Comparison of ENCODE assay signal across 23 cellular contexts in genomic region chr1:200909757-200910239, GRCh38. TPM values are rescaled to one million over a fixed set of nuclear protein-coding genes. Genes with fewer than 3 reads are reported as not detected.
A peak's percentile ranks its signal among the peaks of the same experiment; 100 is the strongest.
DNase-seq lines count a peak whose midpoint lies in the region; ATAC-seq, FAIRE-seq and TF ChIP-seq lines count a peak whose summit lies in the region.
"Had no signal": no experiment of that assay in that cellular context is flagged by ENCODE, and none has a peak within 500 bp of the region (broad histone marks: within the 10 kb centered on the region; RNA-seq: fewer than 3 reads in every experiment).

No MANE protein-coding gene starts in this region.

- H3K27me3 Mint-ChIP-seq in activated B cell treated with CpG ODN at 0.5 μM for 24 hours (no peaks in the 10 kb centered on the region), T-helper 17 cell (peaks cover 4% of the 10 kb centered on the region)
- H3K27me3 Mint-ChIP-seq: activated naive CD8-positive, alpha-beta T cell; brain; dendritic cell treated with granulocyte-macrophage colony-stimulating factor and Interleukin-4, amounts not matched to agents 40 ng/mL and 50 ng/mL, for 4 days had no signal

- H3K27ac Mint-ChIP-seq in activated B cell treated with CpG ODN at 0.5 μM for 24 hours: no peak overlapping the region
- no peak overlapping the region for H3K27ac Mint-ChIP-seq in T-helper 17 cell
- H3K27ac Mint-ChIP-seq: activated CD4-positive, alpha-beta T cell treated with anti-CD3 and anti-CD28 coated beads, Interleukin-2, amount 10 ng/mL, durations not matched to agents 24 days and 14 days; activated naive CD8-positive, alpha-beta T cell; brain; dendritic cell treated with granulocyte-macrophage colony-stimulating factor and Interleukin-4, amounts not matched to agents 40 ng/mL and 50 ng/mL, for 4 days; immature natural killer cell; natural killer cell; stimulated activated naive CD8-positive, alpha-beta T cell treated with anti-CD3 and anti-CD28 coated beads, Interleukin-15, Interleukin-2, amounts not matched to agents 100 ng/mL and 50 ng/mL, for 24 hours had no signal

- CTCF ChIA-PET in activated B cell treated with CpG ODN at 0.5 μM for 24 hours (lab: Charles Lee): no interaction called here

- intact Hi-C loops in activated B cell treated with CpG ODN at 0.5 μM for 24 hours (cut with micrococcal nuclease): no loop called here

- H3K4me1 Mint-ChIP-seq in activated B cell treated with CpG ODN at 0.5 μM for 24 hours (peaks cover 3% of the 10 kb centered on the region), T-helper 17 cell (peaks cover 20% of the 10 kb centered on the region)
- H3K4me1 Mint-ChIP-seq: brain had no signal

- DNase-seq in GM18507 (ENCODE audit: extremely low spot score, insufficient read length, low read depth) (no peak), activated B cell treated with CpG ODN at 0.5 μM for 24 hours (no peak), dermis blood vessel endothelial cell (no peak), NCI-H2107 treated with DMSO at 0.1 percent for 48 hours (lab: John Stamatoyannopoulos, UW; ENCODE audit: unreplicated experiment) (no peak), T-helper 17 cell (no peak)
- no peak for DNase-seq in effector CD8-positive, alpha-beta T cell (lab: John Stamatoyannopoulos, UW)
- DNase-seq: activated CD4-positive, alpha-beta T cell treated with anti-CD3 and anti-CD28 coated beads, Interleukin-2, amount 10 ng/mL, durations not matched to agents 24 days and 14 days; immature natural killer cell; natural killer cell; NCI-H146; NCI-H510A; SJCRH30; stimulated activated CD4-positive, alpha-beta T cell treated with anti-CD3 and anti-CD28 coated beads, Interleukin-12 subunit alpha, Interleukin-12 subunit beta, amount 100 ng/mL, for 4 hours; T1000 had no signal

- peak; percentile 39 for ATAC-seq in GM19463 (IDR thresholded peaks at IDR 0.05; ENCODE audit: unreplicated experiment)
- ATAC-seq in HG02970 (IDR thresholded peaks at IDR 0.05; ENCODE audit: low FRiP score, unreplicated experiment): peak; percentile 43
- ATAC-seq in activated B cell treated with CpG ODN at 0.5 μM for 24 hours (ENCODE audit: low read depth): peak; percentile 25
- no peak for ATAC-seq in T-helper 17 cell
- ATAC-seq: esophagus mucosa, natural killer cell had no signal

- TF ChIP-seq CTCF in activated B cell treated with CpG ODN at 0.5 μM for 24 hours (IDR thresholded peaks at IDR 0.05): no peak

- H3K4me3 Mint-ChIP-seq in activated B cell treated with CpG ODN at 0.5 μM for 24 hours (no peak overlapping the region), T-helper 17 cell (no peak overlapping the region)
- H3K4me3 Mint-ChIP-seq: activated CD4-positive, alpha-beta T cell treated with anti-CD3 and anti-CD28 coated beads, Interleukin-2, amount 10 ng/mL, durations not matched to agents 24 days and 14 days; activated naive CD8-positive, alpha-beta T cell; brain; dendritic cell treated with granulocyte-macrophage colony-stimulating factor and Interleukin-4, amounts not matched to agents 40 ng/mL and 50 ng/mL, for 4 days; immature natural killer cell; natural killer cell; stimulated activated naive CD8-positive, alpha-beta T cell treated with anti-CD3 and anti-CD28 coated beads, Interleukin-15, Interleukin-2, amounts not matched to agents 100 ng/mL and 50 ng/mL, for 24 hours had no signal

- peak; percentile 93 for FAIRE-seq in GM18507 (lab: Jason Lieb, UNC)
- FAIRE-seq: urothelium cell line had no signal

- POLR2A ChIA-PET in activated B cell treated with CpG ODN at 0.5 μM for 24 hours (lab: Charles Lee): no interaction called here

- H3K36me3 Mint-ChIP-seq in activated B cell treated with CpG ODN at 0.5 μM for 24 hours (ENCODE audit: low read depth) (no peaks in the 10 kb centered on the region), T-helper 17 cell (ENCODE audit: low read depth) (no peaks in the 10 kb centered on the region)
- H3K36me3 Mint-ChIP-seq: activated naive CD8-positive, alpha-beta T cell; brain; immature natural killer cell; natural killer cell had no signal

- H3K9me3 ChIP-seq in T-helper 17 cell (ENCODE audit: control insufficient read depth, low read length, poor library complexity, severe bottlenecking): no peaks in the 10 kb centered on the region
- H3K9me3 ChIP-seq: prostate gland, SJCRH30 had no signal

- H3K9me3 Mint-ChIP-seq in activated B cell treated with CpG ODN at 0.5 μM for 24 hours: no peaks in the 10 kb centered on the region
- H3K9me3 Mint-ChIP-seq: activated CD4-positive, alpha-beta T cell treated with anti-CD3 and anti-CD28 coated beads, Interleukin-2, amount 10 ng/mL, durations not matched to agents 24 days and 14 days; brain; dendritic cell treated with granulocyte-macrophage colony-stimulating factor and Interleukin-4, amounts not matched to agents 40 ng/mL and 50 ng/mL, for 4 days; immature natural killer cell; natural killer cell; stimulated activated naive CD8-positive, alpha-beta T cell treated with anti-CD3 and anti-CD28 coated beads, Interleukin-15, Interleukin-2, amounts not matched to agents 100 ng/mL and 50 ng/mL, for 24 hours had no signal

RNA-seq across cellular contexts. Expression of gene INAVA, which starts 15.1 kb away (rescaled TPM):
- 0.44 and 0.46 TPM in 2 replicates for total RNA-seq in activated B cell treated with CpG ODN at 0.5 μM for 24 hours
- total RNA-seq in dermis blood vessel endothelial cell: under 0.01 and 0.17 TPM in 2 replicates
- total RNA-seq in T-helper 17 cell: under 1 TPM; 0.25 to 0.39 TPM
- total RNA-seq: activated CD4-positive, alpha-beta T cell treated with anti-CD3 and anti-CD28 coated beads, Interleukin-2, amount 10 ng/mL, durations not matched to agents 24 days and 14 days had no signal

RNA-seq across cellular contexts. Expression of gene GPR25, which starts 37.0 kb away (rescaled TPM):
- total RNA-seq in activated B cell treated with CpG ODN at 0.5 μM for 24 hours (0.86 and 1.6 TPM in 2 replicates), dermis blood vessel endothelial cell (not detected in 2 replicates), T-helper 17 cell (10 to 100 TPM; 10.9 to 18.3 TPM)
- total RNA-seq: activated CD4-positive, alpha-beta T cell treated with anti-CD3 and anti-CD28 coated beads, Interleukin-2, amount 10 ng/mL, durations not matched to agents 24 days and 14 days; SJCRH30 had no signal
